Comparison of ENCODE assay signal across 1 cellular context in the genomic region with DNA sequence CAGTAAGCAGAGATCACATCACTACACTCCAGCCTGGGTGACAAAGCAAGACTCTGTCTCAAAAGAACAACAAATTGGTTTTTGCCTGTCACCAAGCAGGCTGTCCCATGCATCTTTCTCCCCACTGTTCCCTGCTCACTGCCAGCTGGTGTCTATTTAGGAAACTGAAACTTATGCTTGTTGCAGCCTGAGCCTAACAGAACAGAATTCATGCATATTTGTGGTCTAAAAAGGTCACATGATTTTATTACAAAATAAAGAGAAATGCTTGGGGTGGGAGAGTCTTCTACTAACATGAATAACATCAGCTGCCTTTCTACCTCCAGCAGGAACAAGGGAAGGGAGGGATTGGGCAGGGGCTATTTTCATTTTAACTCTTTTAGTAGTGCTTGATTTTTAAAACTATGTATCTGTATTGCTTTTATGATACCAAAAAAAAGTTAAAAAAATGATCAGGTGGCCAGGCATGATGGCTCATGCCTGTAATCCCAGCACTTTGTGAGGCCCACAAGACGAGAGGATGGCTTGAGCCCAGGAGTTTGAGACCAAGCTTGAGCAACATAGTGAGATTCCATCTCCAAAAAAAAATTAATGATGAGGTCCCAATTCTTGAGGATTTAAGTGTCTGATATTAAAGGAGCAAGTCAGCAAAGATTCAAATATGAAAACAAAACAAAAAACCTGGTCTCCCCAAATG.
TF ChIP-seq lines count a peak whose summit lies in the region.

No MANE protein-coding gene starts in this region.

TF ChIP-seq in endothelial cell of umbilical vein, 7 proteins besides CTCF, POLR2A, EP300 and RAD21:
- TF ChIP-seq FOS (IDR thresholded peaks at IDR 0.05; ENCODE audit: borderline replicate concordance, insufficient read depth, low read length), result no peak
- TF ChIP-seq, protein P1, sequence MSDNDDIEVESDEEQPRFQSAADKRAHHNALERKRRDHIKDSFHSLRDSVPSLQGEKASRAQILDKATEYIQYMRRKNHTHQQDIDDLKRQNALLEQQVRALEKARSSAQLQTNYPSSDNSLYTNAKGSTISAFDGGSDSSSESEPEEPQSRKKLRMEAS (IDR thresholded peaks at IDR 0.05; ENCODE audit: insufficient read depth, insufficient read length), result no peak
- TF ChIP-seq JUN (IDR thresholded peaks at IDR 0.05; ENCODE audit: borderline replicate concordance, insufficient read depth, insufficient read length, low read depth), result no peak
